In the genomic region with DNA sequence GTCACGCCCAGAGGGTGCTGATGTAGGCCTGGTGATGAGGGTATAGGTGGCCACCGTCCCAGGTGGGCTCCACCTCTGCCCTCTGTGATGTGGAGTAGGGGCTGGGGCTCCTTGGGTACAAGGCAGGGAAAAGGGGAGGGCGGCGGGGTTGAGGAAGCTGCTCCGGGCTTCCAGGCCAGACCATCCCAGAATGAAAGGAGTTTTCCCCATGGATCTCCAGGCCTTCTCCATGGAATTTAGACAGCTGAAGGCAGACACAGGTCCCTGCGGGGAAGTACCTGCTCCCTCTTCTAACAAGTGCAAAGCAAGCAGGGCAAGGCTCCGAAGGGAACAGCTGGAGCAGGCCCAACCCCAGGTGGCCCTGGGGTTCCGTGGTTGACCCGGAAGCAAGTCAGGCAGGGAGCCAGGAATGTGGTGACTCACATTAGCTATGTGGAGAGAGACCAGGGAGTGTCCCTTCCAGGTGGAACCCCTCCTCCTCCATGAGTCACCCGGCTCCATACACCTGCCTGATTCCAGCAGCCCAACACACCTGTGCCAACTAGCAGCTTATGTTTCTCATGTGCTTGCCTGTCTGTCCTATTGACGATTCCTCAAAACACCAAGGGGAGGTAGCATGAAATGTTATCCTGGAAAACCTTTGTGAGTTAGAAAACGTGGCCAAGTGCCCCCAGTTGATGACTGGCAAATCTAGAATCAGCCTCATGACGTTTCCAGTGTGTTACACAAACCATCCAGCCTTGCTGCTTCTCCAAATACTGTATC, we compare ENCODE assay signal across 7 cellular contexts. TPM values are rescaled to one million over a fixed set of nuclear protein-coding genes. Genes with fewer than 3 reads are reported as not detected.
A peak's percentile ranks its signal among the peaks of the same experiment; 100 is the strongest.
DNase-seq lines count a peak whose midpoint lies in the region; ATAC-seq and TF ChIP-seq lines count a peak whose summit lies in the region.

No MANE protein-coding gene starts in this region.

- DNase-seq in GM23338 (ENCODE audit: low spot score) (peak; percentile 82), NCI-H2029 treated with DMSO at 0.1 percent for 48 hours (lab: John Stamatoyannopoulos, UW) (peak; percentile 93), right atrium auricular region (ENCODE audit: low spot score) (no peak), cerebellar cortex (ENCODE audit: low spot score) (no peak)

- H3K4me1 Mint-ChIP-seq in GM23338, result peaks cover 47% of the 10 kb centered on the region
- peaks cover 88% of the 10 kb centered on the region for H3K4me1 Mint-ChIP-seq in activated naive CD4-positive, alpha-beta T cell treated with anti-CD3 and anti-CD28 coated beads, Interleukin-2, amount 50 U/mL, for 24 hours

- peaks cover 5% of the 10 kb centered on the region; the same call in 1 of the 2 replicates for H3K9me2 ChIP-seq in GM23338 (ENCODE audit: insufficient read depth)

- H3K4me3 ChIP-seq in GM23338 (no peak overlapping the region), right atrium auricular region (no peak overlapping the region), skeletal muscle tissue (ENCODE audit: low read length in 3 of 3) (no peak overlapping the region)

- H3K79me2 ChIP-seq in GM23338 (replicated peaks; ENCODE audit: insufficient read depth), result no peaks in the 10 kb centered on the region

- H3K36me3 Mint-ChIP-seq in GM23338 (ENCODE audit: low read depth), result no peaks in the 10 kb centered on the region; the same call in 2 of the 3 replicates
- peaks cover 6% of the 10 kb centered on the region for H3K36me3 Mint-ChIP-seq in activated naive CD4-positive, alpha-beta T cell treated with anti-CD3 and anti-CD28 coated beads, Interleukin-2, amount 50 U/mL, for 24 hours

- H3F3A ChIP-seq in GM23338 (replicated peaks; ENCODE audit: low read depth), result no peaks in the 10 kb centered on the region

- H3K27ac ChIP-seq in GM23338 (ENCODE audit: low read depth) (peak overlapping the region; percentile 59; the same call in 1 of the 2 replicates), right atrium auricular region (peak overlapping the region; percentile 45 to 48), skeletal muscle tissue (ENCODE audit: low read depth, low read length) (peak overlapping the region; percentile 75)

- H4K20me1 ChIP-seq in GM23338 (replicated peaks; ENCODE audit: insufficient read depth), result no peaks in the 10 kb centered on the region

- peak overlapping the region; percentile 38; the same call in 1 of the 3 replicates for H3K4me3 Mint-ChIP-seq in GM23338
- H3K4me3 Mint-ChIP-seq in activated naive CD4-positive, alpha-beta T cell treated with anti-CD3 and anti-CD28 coated beads, Interleukin-2, amount 50 U/mL, for 24 hours, result peak overlapping the region; percentile 68

- H3K9me3 Mint-ChIP-seq in GM23338, result no peaks in the 10 kb centered on the region
- peaks cover 4% of the 10 kb centered on the region for H3K9me3 Mint-ChIP-seq in activated naive CD4-positive, alpha-beta T cell treated with anti-CD3 and anti-CD28 coated beads, Interleukin-2, amount 50 U/mL, for 24 hours

- H3K4me2 ChIP-seq in GM23338, result peak overlapping the region; percentile 71

- H3K4me1 ChIP-seq in GM23338 (ENCODE audit: insufficient read depth) (peaks cover 17% of the 10 kb centered on the region), right atrium auricular region (peaks cover 0 to 27% of the 10 kb centered on the region in 2 donors), skeletal muscle tissue (ENCODE audit: control insufficient read depth in 3 of 3, insufficient read depth in 3 of 3, low read length in 3 of 3) (peaks cover 25 to 41% (median 27%) of the 10 kb centered on the region in 3 donors)

- H3K9me3 ChIP-seq in right atrium auricular region (no peaks in the 10 kb centered on the region), skeletal muscle tissue (ENCODE audit: control insufficient read depth in 3 of 3, low read length in 3 of 3) (no peaks in the 10 kb centered on the region)

- no peaks in the 10 kb centered on the region for H3K27me3 ChIP-seq in GM23338 (ENCODE audit: insufficient read depth)
- H3K27me3 ChIP-seq in right atrium auricular region, result no peaks in the 10 kb centered on the region
- H3K27me3 ChIP-seq in skeletal muscle tissue (ENCODE audit: control insufficient read depth in 3 of 3, insufficient read depth in 3 of 3, low read length in 3 of 3), result no peaks in the 10 kb centered on the region

- H2AFZ ChIP-seq in GM23338, result peak overlapping the region; percentile 83

- H3K36me3 ChIP-seq in GM23338 (ENCODE audit: insufficient read depth) (no peaks in the 10 kb centered on the region), right atrium auricular region (no peaks in the 10 kb centered on the region), skeletal muscle tissue (ENCODE audit: control insufficient read depth in 3 of 3, insufficient read depth in 3 of 3, low read length in 3 of 3) (no peaks in the 10 kb centered on the region)

- no peak overlapping the region for H3K9ac ChIP-seq in skeletal muscle tissue (ENCODE audit: low read depth in 1 of 3, low read length in 3 of 3)

- ATAC-seq in GM23338 (peak; percentile 93), HG02885 (IDR thresholded peaks at IDR 0.05; ENCODE audit: poor library complexity, unreplicated experiment) (no peak)

- TF ChIP-seq CTCF in GM23338 (conservative IDR thresholded peaks at IDR 0.05; ENCODE audit: low read depth in 2 of 2), result no peak
- no peak for TF ChIP-seq CTCF in right atrium auricular region (IDR thresholded peaks at IDR 0.05)

- peak overlapping the region; percentile 95 for H3K27ac Mint-ChIP-seq in GM23338
- peak overlapping the region; percentile 100 for H3K27ac Mint-ChIP-seq in activated naive CD4-positive, alpha-beta T cell treated with anti-CD3 and anti-CD28 coated beads, Interleukin-2, amount 50 U/mL, for 24 hours

- H3K27me3 Mint-ChIP-seq in GM23338 (ENCODE audit: insufficient read depth, low read depth, poor library complexity), result peaks cover 8% of the 10 kb centered on the region
- H3K27me3 Mint-ChIP-seq in activated naive CD4-positive, alpha-beta T cell treated with anti-CD3 and anti-CD28 coated beads, Interleukin-2, amount 50 U/mL, for 24 hours, result no peaks in the 10 kb centered on the region

TF ChIP-seq in GM23338, 12 proteins besides CTCF, POLR2A, EP300 and RAD21 (continues in another document):
- TF ChIP-seq CREB1 (CRISPR knock-in tag; IDR thresholded peaks at IDR 0.05; ENCODE audit: low read depth), result 0 out of 2 replicates have a peak, but pooled peaks have one; percentile 21
- no peak for TF ChIP-seq EZH2 (IDR thresholded peaks at IDR 0.05; ENCODE audit: low read depth, unreplicated experiment)
- TF ChIP-seq, protein P1, sequence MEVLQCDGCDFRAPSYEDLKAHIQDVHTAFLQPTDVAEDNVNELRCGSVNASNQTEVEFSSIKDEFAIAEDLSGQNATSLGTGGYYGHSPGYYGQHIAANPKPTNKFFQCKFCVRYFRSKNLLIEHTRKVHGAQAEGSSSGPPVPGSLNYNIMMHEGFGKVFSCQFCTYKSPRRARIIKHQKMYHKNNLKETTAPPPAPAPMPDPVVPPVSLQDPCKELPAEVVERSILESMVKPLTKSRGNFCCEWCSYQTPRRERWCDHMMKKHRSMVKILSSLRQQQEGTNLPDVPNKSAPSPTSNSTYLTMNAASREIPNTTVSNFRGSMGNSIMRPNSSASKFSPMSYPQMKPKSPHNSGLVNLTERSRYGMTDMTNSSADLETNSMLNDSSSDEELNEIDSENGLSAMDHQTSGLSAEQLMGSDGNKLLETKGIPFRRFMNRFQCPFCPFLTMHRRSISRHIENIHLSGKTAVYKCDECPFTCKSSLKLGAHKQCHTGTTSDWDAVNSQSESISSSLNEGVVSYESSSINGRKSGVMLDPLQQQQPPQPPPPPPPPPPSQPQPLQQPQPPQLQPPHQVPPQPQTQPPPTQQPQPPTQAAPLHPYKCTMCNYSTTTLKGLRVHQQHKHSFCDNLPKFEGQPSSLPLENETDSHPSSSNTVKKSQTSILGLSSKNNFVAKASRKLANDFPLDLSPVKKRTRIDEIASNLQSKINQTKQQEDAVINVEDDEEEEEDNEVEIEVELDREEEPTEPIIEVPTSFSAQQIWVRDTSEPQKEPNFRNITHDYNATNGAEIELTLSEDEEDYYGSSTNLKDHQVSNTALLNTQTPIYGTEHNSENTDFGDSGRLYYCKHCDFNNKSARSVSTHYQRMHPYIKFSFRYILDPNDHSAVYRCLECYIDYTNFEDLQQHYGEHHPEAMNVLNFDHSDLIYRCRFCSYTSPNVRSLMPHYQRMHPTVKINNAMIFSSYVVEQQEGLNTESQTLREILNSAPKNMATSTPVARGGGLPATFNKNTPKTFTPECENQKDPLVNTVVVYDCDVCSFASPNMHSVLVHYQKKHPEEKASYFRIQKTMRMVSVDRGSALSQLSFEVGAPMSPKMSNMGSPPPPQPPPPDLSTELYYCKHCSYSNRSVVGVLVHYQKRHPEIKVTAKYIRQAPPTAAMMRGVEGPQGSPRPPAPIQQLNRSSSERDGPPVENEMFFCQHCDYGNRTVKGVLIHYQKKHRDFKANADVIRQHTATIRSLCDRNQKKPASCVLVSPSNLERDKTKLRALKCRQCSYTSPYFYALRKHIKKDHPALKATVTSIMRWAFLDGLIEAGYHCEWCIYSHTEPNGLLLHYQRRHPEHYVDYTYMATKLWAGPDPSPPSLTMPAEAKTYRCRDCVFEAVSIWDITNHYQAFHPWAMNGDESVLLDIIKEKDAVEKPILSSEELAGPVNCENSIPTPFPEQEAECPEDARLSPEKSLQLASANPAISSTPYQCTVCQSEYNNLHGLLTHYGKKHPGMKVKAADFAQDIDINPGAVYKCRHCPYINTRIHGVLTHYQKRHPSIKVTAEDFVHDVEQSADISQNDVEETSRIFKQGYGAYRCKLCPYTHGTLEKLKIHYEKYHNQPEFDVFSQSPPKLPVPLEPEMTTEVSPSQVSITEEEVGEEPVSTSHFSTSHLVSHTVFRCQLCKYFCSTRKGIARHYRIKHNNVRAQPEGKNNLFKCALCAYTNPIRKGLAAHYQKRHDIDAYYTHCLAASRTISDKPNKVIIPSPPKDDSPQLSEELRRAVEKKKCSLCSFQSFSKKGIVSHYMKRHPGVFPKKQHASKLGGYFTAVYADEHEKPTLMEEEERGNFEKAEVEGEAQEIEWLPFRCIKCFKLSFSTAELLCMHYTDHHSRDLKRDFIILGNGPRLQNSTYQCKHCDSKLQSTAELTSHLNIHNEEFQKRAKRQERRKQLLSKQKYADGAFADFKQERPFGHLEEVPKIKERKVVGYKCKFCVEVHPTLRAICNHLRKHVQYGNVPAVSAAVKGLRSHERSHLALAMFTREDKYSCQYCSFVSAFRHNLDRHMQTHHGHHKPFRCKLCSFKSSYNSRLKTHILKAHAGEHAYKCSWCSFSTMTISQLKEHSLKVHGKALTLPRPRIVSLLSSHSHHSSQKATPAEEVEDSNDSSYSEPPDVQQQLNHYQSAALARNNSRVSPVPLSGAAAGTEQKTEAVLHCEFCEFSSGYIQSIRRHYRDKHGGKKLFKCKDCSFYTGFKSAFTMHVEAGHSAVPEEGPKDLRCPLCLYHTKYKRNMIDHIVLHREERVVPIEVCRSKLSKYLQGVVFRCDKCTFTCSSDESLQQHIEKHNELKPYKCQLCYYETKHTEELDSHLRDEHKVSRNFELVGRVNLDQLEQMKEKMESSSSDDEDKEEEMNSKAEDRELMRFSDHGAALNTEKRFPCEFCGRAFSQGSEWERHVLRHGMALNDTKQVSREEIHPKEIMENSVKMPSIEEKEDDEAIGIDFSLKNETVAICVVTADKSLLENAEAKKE (CRISPR knock-in tag; IDR thresholded peaks at IDR 0.05), result peak; percentile 87

RNA-seq across cellular contexts. Expression of gene SNX9, which starts 59.7 kb away (rescaled TPM):
- 21.2 and 23.3 TPM in 2 replicates for total RNA-seq in GM23338 (2014; rRNA removed; shearing (Covaris generic))
- polyA plus RNA-seq in GM23338 (2016; fragmentation: Nextera tagmentation; extraction: Ambion mirVana), result 18.1 and 18.4 TPM in 2 replicates
- total RNA-seq in right atrium auricular region, result 10 to 100 TPM; 26.6 to 39.4 TPM
- total RNA-seq in skeletal muscle tissue, result 19.3 TPM

Comparison
In these comparisons a context has a peak if more than half of its experiments do, and no peak if none do; other contexts are left out.
1. DNase-seq: peak in GM23338 (single experiment) and NCI-H2029 treated with DMSO at 0.1 percent for 48 hours (single experiment); none in right atrium auricular region (single experiment) and cerebellar cortex (single experiment).
2. Peak in every context shown above with its lines, with median percentiles within 50 percentile points of each other: H3K27ac ChIP-seq.